In the genomic region with DNA sequence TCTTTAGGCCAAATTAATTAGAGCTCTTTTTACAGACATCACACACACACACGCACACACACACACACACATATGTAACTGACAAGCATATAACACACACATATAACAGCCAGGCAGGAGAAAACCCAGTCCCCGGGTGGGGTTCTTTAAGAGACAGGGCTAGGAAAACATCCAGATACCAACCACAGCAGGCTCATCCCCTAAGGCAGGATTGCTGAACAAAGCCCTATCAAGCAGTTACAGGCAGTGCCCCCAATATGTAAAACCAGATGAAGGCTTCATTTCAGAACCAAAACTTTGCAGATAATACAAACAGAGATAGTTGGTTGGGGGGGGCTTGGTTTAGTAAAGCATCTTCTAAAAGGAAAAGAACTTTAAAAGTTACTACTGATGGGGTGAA, we compare ENCODE assay signal across 15 cellular contexts. TPM values are rescaled to one million over a fixed set of nuclear protein-coding genes. Genes with fewer than 3 reads are reported as not detected.
DNase-seq lines count a peak whose midpoint lies in the region; ATAC-seq, FAIRE-seq and TF ChIP-seq lines count a peak whose summit lies in the region.
"Had no signal": no experiment of that assay in that cellular context is flagged by ENCODE, and none has a peak within 500 bp of the region (broad histone marks: within the 10 kb centered on the region; RNA-seq: fewer than 3 reads in every experiment).

No MANE protein-coding gene starts in this region.

- peak overlapping the region; percentile 48 for H3K4me3 Mint-ChIP-seq in MCF 10A (ENCODE audit: unreplicated experiment)
- peak overlapping the region; percentile 85 for H3K4me3 Mint-ChIP-seq in astrocyte (ENCODE audit: unreplicated experiment)
- no peak overlapping the region for H3K4me3 Mint-ChIP-seq in T-helper 2 cell treated with Interferon-gamma antibody and Interleukin-4, amounts not matched to agents 5 μg/mL and 100 μg/mL, for 36 hours
- H3K4me3 Mint-ChIP-seq: central memory CD8-positive, alpha-beta T cell had no signal

- in situ Hi-C loops in mammary epithelial cell (cut with MboI; ENCODE audit: low sequenced_read_pairs in 2 of 2), result no loop called here

- no peaks in the 10 kb centered on the region for H3K36me3 ChIP-seq in mammary epithelial cell (ENCODE audit: insufficient read depth, low read length)
- no peaks in the 10 kb centered on the region for H3K36me3 ChIP-seq in astrocyte (ENCODE audit: insufficient read depth, low read length)
- no peaks in the 10 kb centered on the region for H3K36me3 ChIP-seq in upper lobe of right lung
- H3K36me3 ChIP-seq: ovary had no signal

- no peak overlapping the region for H2AFZ ChIP-seq in mammary epithelial cell (ENCODE audit: low read depth, low read length)
- no peak overlapping the region for H2AFZ ChIP-seq in astrocyte (ENCODE audit: low read depth, low read length)

- WGBS in mammary epithelial cell (ENCODE audit: low coverage, missing lambda C conversion rate), result 25% methylated on average over 2 of the region's 2 CpGs

- FAIRE-seq in astrocyte (lab: Jason Lieb, UNC), result no peak

- POLR2A ChIA-PET in MCF 10A (lab: Yijun Ruan, JAX), result interaction anchor here (0.8 to 7.8 kb wide), 7 partner anchors 9 to 73 kb away, joined by 3 to 69 read pairs (median 4); a partner anchor contains a TSS

- no peak for ATAC-seq in upper lobe of right lung

- H3K4me1 Mint-ChIP-seq in MCF 10A (ENCODE audit: insufficient read depth, unreplicated experiment), result peaks cover 46% of the 10 kb centered on the region
- no peaks in the 10 kb centered on the region for H3K4me1 Mint-ChIP-seq in astrocyte (ENCODE audit: low read depth, unreplicated experiment)
- no peaks in the 10 kb centered on the region for H3K4me1 Mint-ChIP-seq in T-helper 2 cell treated with Interferon-gamma antibody and Interleukin-4, amounts not matched to agents 5 μg/mL and 100 μg/mL, for 36 hours (ENCODE audit: low read depth)
- H3K4me1 Mint-ChIP-seq: central memory CD8-positive, alpha-beta T cell had no signal

- H4K20me1 ChIP-seq in mammary epithelial cell (ENCODE audit: insufficient read depth, low read length), result no peaks in the 10 kb centered on the region
- no peaks in the 10 kb centered on the region for H4K20me1 ChIP-seq in astrocyte (ENCODE audit: insufficient read depth, low read length)

- H3K4me1 ChIP-seq in mammary epithelial cell (ENCODE audit: insufficient read depth, low read length) (peaks cover 29% of the 10 kb centered on the region), astrocyte (ENCODE audit: insufficient read depth, low read length) (no peaks in the 10 kb centered on the region), upper lobe of right lung (peaks cover 11% of the 10 kb centered on the region)

- TF ChIP-seq CTCF in MCF 10A (IDR thresholded peaks at IDR 0.05; ENCODE audit: unreplicated experiment) (no peak), mammary epithelial cell (conservative IDR thresholded peaks at IDR 0.05 in 1 of 2, IDR thresholded peaks at IDR 0.05 in 1 of 2; ENCODE audit: extremely low read depth in 1 of 2, insufficient read depth in 1 of 2, low read depth in 1 of 2, low read length in 2 of 2) (no peak), astrocyte (IDR thresholded peaks at IDR 0.05; ENCODE audit: insufficient read depth, low read depth, low read length) (no peak), upper lobe of right lung (IDR thresholded peaks at IDR 0.05) (no peak)

- dilution Hi-C loops in mammary epithelial cell (cut with HindIII; ENCODE audit: low sequenced_read_pairs), result no loop called here

- no peaks in the 10 kb centered on the region for H3K36me3 Mint-ChIP-seq in MCF 10A (ENCODE audit: insufficient read depth, unreplicated experiment)
- peaks cover 9% of the 10 kb centered on the region for H3K36me3 Mint-ChIP-seq in astrocyte (ENCODE audit: low read depth, unreplicated experiment)
- no peaks in the 10 kb centered on the region for H3K36me3 Mint-ChIP-seq in T-helper 2 cell treated with Interferon-gamma antibody and Interleukin-4, amounts not matched to agents 5 μg/mL and 100 μg/mL, for 36 hours (ENCODE audit: low read depth)

- H3K9me3 ChIP-seq in mammary epithelial cell (replicated peaks; ENCODE audit: insufficient read depth, low read length) (peaks cover 5% of the 10 kb centered on the region), astrocyte (ENCODE audit: insufficient read depth, low read depth, low read length) (no peaks in the 10 kb centered on the region), upper lobe of right lung (no peaks in the 10 kb centered on the region)
- H3K9me3 ChIP-seq: ovary had no signal

- peak; percentile 36 for DNase-seq in MCF 10A (ENCODE audit: unreplicated experiment)
- DNase-seq in mammary epithelial cell, result no peak
- no peak for DNase-seq in astrocyte (ENCODE audit: low read depth)
- peak; percentile 15 for DNase-seq in left kidney (ENCODE audit: low read depth, low spot score)
- DNase-seq in upper lobe of right lung, result no peak
- DNase-seq in NCI-H1105 treated with DMSO at 0.1 percent for 48 hours (lab: John Stamatoyannopoulos, UW), result no peak
- DNase-seq in T-helper 2 cell treated with Interferon-gamma antibody and Interleukin-4, amounts not matched to agents 5 μg/mL and 100 μg/mL, for 36 hours (ENCODE audit: low spot score), result no peak
- DNase-seq in NCI-H774 (lab: John Stamatoyannopoulos, UW), result no peak
- DNase-seq: ACHN; activated naive CD4-positive, alpha-beta T cell treated with anti-CD3 and anti-CD28 coated beads, Interleukin-2, amount 50 U/mL, for 16 hours; IMR-90; NCI-H1436; ovary; SHP77 treated with DMSO at 0.1 percent for 48 hours had no signal

- H3K9ac ChIP-seq in mammary epithelial cell (ENCODE audit: insufficient read depth, low read length) (no peak overlapping the region), astrocyte (ENCODE audit: low read length) (no peak overlapping the region)

- H3K4me2 ChIP-seq in mammary epithelial cell (ENCODE audit: insufficient read depth, low read depth, low read length) (no peak overlapping the region), astrocyte (ENCODE audit: low read length) (no peak overlapping the region)

- intact Hi-C loops in MCF 10A (cut with micrococcal nuclease) (no loop called here), mammary epithelial cell (cut with micrococcal nuclease) (loop anchor here (2.0 kb wide), 1 partner anchor 15 kb away; no protein-coding TSS in a partner anchor), upper lobe of right lung (cut with DNase I) (no loop called here)

- H3K27me3 ChIP-seq in mammary epithelial cell (ENCODE audit: insufficient read depth, low read length) (no peaks in the 10 kb centered on the region), astrocyte (ENCODE audit: insufficient read depth, low read length) (no peaks in the 10 kb centered on the region), upper lobe of right lung (no peaks in the 10 kb centered on the region)
- H3K27me3 ChIP-seq: ovary had no signal

- H3K9me3 Mint-ChIP-seq in MCF 10A (ENCODE audit: unreplicated experiment) (peaks cover 17% of the 10 kb centered on the region), astrocyte (ENCODE audit: unreplicated experiment) (peaks cover 9% of the 10 kb centered on the region)
- H3K9me3 Mint-ChIP-seq in T-helper 2 cell treated with Interferon-gamma antibody and Interleukin-4, amounts not matched to agents 5 μg/mL and 100 μg/mL, for 36 hours, result peaks cover 4% of the 10 kb centered on the region

- CTCF ChIA-PET in MCF 10A (lab: Yijun Ruan, JAX), result interaction anchor here (0.5 to 0.7 kb wide), 3 partner anchors 36 to 1053 kb away, joined by 4 to 5 read pairs (median 4); no protein-coding TSS in a partner anchor
- CTCF ChIA-PET in mammary epithelial cell (lab: Charles Lee; ENCODE audit: low non-redundant PET), result no interaction called here

- BruUV-seq in MCF 10A (replicated peaks; lab: Mats Ljungman, UMichigan) (no TSS peak), mammary epithelial cell (replicated peaks; lab: Mats Ljungman, UMichigan) (no TSS peak)

- peak overlapping the region; percentile 83 for H3K27ac Mint-ChIP-seq in MCF 10A (ENCODE audit: low read depth, unreplicated experiment)
- peak overlapping the region; percentile 54 for H3K27ac Mint-ChIP-seq in astrocyte (ENCODE audit: unreplicated experiment)
- H3K27ac Mint-ChIP-seq in T-helper 2 cell treated with Interferon-gamma antibody and Interleukin-4, amounts not matched to agents 5 μg/mL and 100 μg/mL, for 36 hours, result no peak overlapping the region

- H3K27ac ChIP-seq in mammary epithelial cell (ENCODE audit: insufficient read depth, low read depth, low read length) (no peak overlapping the region), astrocyte (ENCODE audit: low read depth, low read length) (no peak overlapping the region), upper lobe of right lung (no peak overlapping the region)
- H3K27ac ChIP-seq: ovary had no signal

- H3K27me3 Mint-ChIP-seq in MCF 10A (ENCODE audit: insufficient read depth, unreplicated experiment) (no peaks in the 10 kb centered on the region), astrocyte (ENCODE audit: low read depth, unreplicated experiment) (no peaks in the 10 kb centered on the region)
- H3K27me3 Mint-ChIP-seq in T-helper 2 cell treated with Interferon-gamma antibody and Interleukin-4, amounts not matched to agents 5 μg/mL and 100 μg/mL, for 36 hours (ENCODE audit: low read depth), result peaks cover 8% of the 10 kb centered on the region

- H3K79me2 ChIP-seq in mammary epithelial cell (ENCODE audit: insufficient read depth, low read length), result no peaks in the 10 kb centered on the region
- no peaks in the 10 kb centered on the region for H3K79me2 ChIP-seq in astrocyte (ENCODE audit: insufficient read depth, low read length)

- H3K4me3 ChIP-seq in mammary epithelial cell (replicated peaks in 1 of 3; ENCODE audit: insufficient read depth in 1 of 3, low read depth in 2 of 3, low read length in 3 of 3), result no peak overlapping the region
- no peak overlapping the region for H3K4me3 ChIP-seq in astrocyte (ENCODE audit: insufficient read depth, low read depth, low read length)
- H3K4me3 ChIP-seq in upper lobe of right lung, result peak overlapping the region; percentile 21
- H3K4me3 ChIP-seq: ovary had no signal

RNA-seq across cellular contexts. Expression of a gene that starts 18.0 kb away (rescaled TPM):
- 1.0 TPM in 2 replicates for total RNA-seq in MCF 10A (2022)
- 1 to 10 TPM in 1 of 2 donors, under 1 TPM in 1; 0.80 to 1.5 TPM for total RNA-seq in mammary epithelial cell
- polyA plus RNA-seq in mammary epithelial cell, result 0.23 TPM
- not detected for polyA minus RNA-seq in mammary epithelial cell
- 0.54 and 0.84 TPM in 2 replicates for total RNA-seq in astrocyte
- 3.6 TPM for total RNA-seq in upper lobe of right lung
- total RNA-seq: IMR-90 had no signal

RNA-seq across cellular contexts. Expression of a gene that starts 19.9 kb away (rescaled TPM):
- total RNA-seq in MCF 10A (2022) (67.2 and 71.4 TPM in 2 replicates), mammary epithelial cell (100 to 1,000 TPM in 1 of 2 donors, 10 to 100 TPM in 1; 75.6 to 103 TPM), astrocyte (172 and 211 TPM in 2 replicates), upper lobe of right lung (190 TPM)
- polyA plus RNA-seq in mammary epithelial cell, result 41.9 TPM
- polyA minus RNA-seq in mammary epithelial cell, result 131 TPM

Comparison
In these comparisons a context has a peak if more than half of its experiments do, and no peak if none do; other contexts are left out.
1. DNase-seq: peak in MCF 10A (single experiment) and left kidney (single experiment); none in mammary epithelial cell (single experiment), astrocyte (single experiment), upper lobe of right lung (single experiment), NCI-H1105 treated with DMSO at 0.1 percent for 48 hours (single experiment), T-helper 2 cell treated with Interferon-gamma antibody and Interleukin-4, amounts not matched to agents 5 μg/mL and 100 μg/mL, for 36 hours (single experiment) and NCI-H774 (single experiment).